20 cellular contexts compared by ENCODE assay signal in genomic region chr12:131351319-131352028, GRCh38.
DNase-seq lines count a peak whose midpoint lies in the region; ATAC-seq, FAIRE-seq and TF ChIP-seq lines count a peak whose summit lies in the region.
"Had no signal": no experiment of that assay in that cellular context is flagged by ENCODE, and none has a peak within 500 bp of the region (broad histone marks: within the 10 kb centered on the region; RNA-seq: fewer than 3 reads in every experiment).

No MANE protein-coding gene starts in this region.

- CTCF ChIA-PET in HepG2 (lab: Yijun Ruan, JAX; ENCODE audit: low intra/inter-chr PET ratio, low total read pairs), result no interaction called here

- peaks cover 3 to 26% of the 10 kb centered on the region in 2 experiments; a peak in 4 of 5 replicates for H3K27me3 ChIP-seq in HepG2 (ENCODE audit: control insufficient read depth in 1 of 2, insufficient read depth in 2 of 2, low read length in 2 of 2)
- H3K27me3 ChIP-seq: right atrium auricular region had no signal

- no peak for TF ChIP-seq CTCF in HepG2 (CRISPR knock-in tag; IDR thresholded peaks at IDR 0.05)

- TF ChIP-seq RAD21 in HepG2 (CRISPR knock-in tag; IDR thresholded peaks at IDR 0.05), result no peak

- H3K27ac ChIP-seq in HepG2 (ENCODE audit: extremely low read length, insufficient read depth, low read length), result no peak overlapping the region
- H3K27ac ChIP-seq: esophagus muscularis mucosa, heart left ventricle, right atrium auricular region, SK-N-MC, suprapubic skin had no signal

- H3K4me1 ChIP-seq in HepG2 (ENCODE audit: insufficient read depth, low read length), result no peaks in the 10 kb centered on the region
- H3K4me1 ChIP-seq: heart left ventricle, right atrium auricular region, suprapubic skin had no signal

- H3K36me3 ChIP-seq in HepG2 (replicated peaks in 1 of 2; ENCODE audit: control insufficient read depth in 1 of 2, insufficient read depth in 2 of 2, low read length in 2 of 2), result no peaks in the 10 kb centered on the region
- H3K36me3 ChIP-seq: esophagus muscularis mucosa, heart left ventricle, right atrium auricular region, suprapubic skin had no signal

- ATAC-seq in HG02885 (IDR thresholded peaks at IDR 0.05; ENCODE audit: poor library complexity, unreplicated experiment) (peak; percentile 56), HepG2 (no peak), HG02759 (IDR thresholded peaks at IDR 0.05; ENCODE audit: unreplicated experiment) (no peak)
- ATAC-seq: heart left ventricle had no signal

- H4K20me1 ChIP-seq in HepG2 (ENCODE audit: insufficient read depth, low read length), result no peaks in the 10 kb centered on the region

- POLR2A ChIA-PET in HepG2 (lab: Yijun Ruan, JAX), result no interaction called here

- no TSS peak for BruUV-seq in HepG2 (replicated peaks; lab: Mats Ljungman, UMichigan)

- H3K4me2 ChIP-seq in HepG2 (ENCODE audit: low read depth, low read length), result no peak overlapping the region

- DNase-seq in CMK (ENCODE audit: low read depth), result peak; percentile 100
- peak; percentile 50 for DNase-seq in SW480 (ENCODE audit: low spot score)
- DNase-seq in HepG2 (ENCODE audit: low spot score), result no peak
- DNase-seq in T-helper 9 cell, result no peak
- DNase-seq in NCI-H1417 (lab: John Stamatoyannopoulos, UW), result no peak
- DNase-seq: activated naive CD4-positive, alpha-beta T cell treated with Interleukin-2 at 50 U/mL for 16 hours; CD4-positive, CD25-positive, alpha-beta regulatory T cell; heart left ventricle; IMR-90; kidney glomerular epithelial cell; midbrain; NCI-H1436 had no signal

- H3K9ac ChIP-seq in HepG2 (ENCODE audit: insufficient read depth, low read depth, low read length), result no peak overlapping the region

- no peaks in the 10 kb centered on the region for H3K79me2 ChIP-seq in HepG2 (ENCODE audit: insufficient read depth, low read length)

- WGBS in HepG2 (ENCODE audit: low lambda C conversion rate), result 38% methylated on average over 4 of the region's 5 CpGs

- in situ Hi-C loops in HepG2 (cut with HindIII; ENCODE audit: extremely low pct_ligation_motif_present, low pct_unique_long_range_greater_than_20kb), result no loop called here

- no peak for TF ChIP-seq POLR2A in HepG2 (IDR thresholded peaks at IDR 0.05; ENCODE audit: insufficient read depth in 1 of 2, low read depth in 2 of 2, low read length in 2 of 2)

- H2AFZ ChIP-seq in HepG2 (ENCODE audit: low read length), result no peak overlapping the region

- intact Hi-C loops in HepG2 (cut with micrococcal nuclease; ENCODE audit: unreplicated experiment), result no loop called here

- no peak overlapping the region for H3K4me3 ChIP-seq in HepG2 (replicated peaks in 1 of 3; ENCODE audit: insufficient read depth in 1 of 3, low read depth in 2 of 3, low read length in 3 of 3)
- H3K4me3 ChIP-seq: esophagus muscularis mucosa, heart left ventricle, right atrium auricular region, SK-N-MC, suprapubic skin had no signal

- no peak for FAIRE-seq in HepG2 (lab: Jason Lieb, UNC)
- FAIRE-seq: GM12891, H54 had no signal

- no peaks in the 10 kb centered on the region for H3K9me3 ChIP-seq in HepG2 (ENCODE audit: low read length)
- H3K9me3 ChIP-seq: esophagus muscularis mucosa, heart left ventricle, right atrium auricular region, suprapubic skin had no signal

- TF ChIP-seq EP300 in HepG2 (IDR thresholded peaks at IDR 0.05; ENCODE audit: low read depth in 2 of 2, low read length in 2 of 2) (no peak), HepG2 (CRISPR knock-in tag; IDR thresholded peaks at IDR 0.05; ENCODE audit: borderline replicate concordance) (no peak)

TF ChIP-seq in HepG2, 621 proteins besides CTCF, POLR2A, EP300 and RAD21:
- TF ChIP-seq FOXA1 (IDR thresholded peaks at IDR 0.05) (no peak), FOXA1 (CRISPR knock-in tag; IDR thresholded peaks at IDR 0.05) (no peak), NFYC (CRISPR knock-in tag; IDR thresholded peaks at IDR 0.05) (peak; percentile 49; the same call in 1 of the 2 replicates), REL (CRISPR knock-in tag; conservative IDR thresholded peaks at IDR 0.05) (no peak), ARID4A (CRISPR knock-in tag; IDR thresholded peaks at IDR 0.05; ENCODE audit: borderline replicate concordance) (no peak), USF2 (IDR thresholded peaks at IDR 0.05; ENCODE audit: low read depth, low read length) (0 out of 2 replicates have a peak, but pooled peaks have one; percentile 33), USF2 (CRISPR knock-in tag; IDR thresholded peaks at IDR 0.05; ENCODE audit: borderline replicate concordance) (no peak; the same call in 1 of the 2 replicates), NFYB (CRISPR knock-in tag; IDR thresholded peaks at IDR 0.05) (peak; percentile 52), HES4 (CRISPR knock-in tag; IDR thresholded peaks at IDR 0.05; ENCODE audit: borderline replicate concordance) (no peak), E2F1 (CRISPR knock-in tag; IDR thresholded peaks at IDR 0.05) (no peak), ZHX1 (CRISPR knock-in tag; IDR thresholded peaks at IDR 0.05; ENCODE audit: low read depth) (no peak)

Comparison
In these comparisons a context has a peak if more than half of its experiments do, and no peak if none do; other contexts are left out.
1. DNase-seq: peak in CMK (single experiment) and SW480 (single experiment); none in HepG2 (single experiment), T-helper 9 cell (single experiment) and NCI-H1417 (0 of 3).